11 cellular contexts compared by ENCODE assay signal in the genomic region with DNA sequence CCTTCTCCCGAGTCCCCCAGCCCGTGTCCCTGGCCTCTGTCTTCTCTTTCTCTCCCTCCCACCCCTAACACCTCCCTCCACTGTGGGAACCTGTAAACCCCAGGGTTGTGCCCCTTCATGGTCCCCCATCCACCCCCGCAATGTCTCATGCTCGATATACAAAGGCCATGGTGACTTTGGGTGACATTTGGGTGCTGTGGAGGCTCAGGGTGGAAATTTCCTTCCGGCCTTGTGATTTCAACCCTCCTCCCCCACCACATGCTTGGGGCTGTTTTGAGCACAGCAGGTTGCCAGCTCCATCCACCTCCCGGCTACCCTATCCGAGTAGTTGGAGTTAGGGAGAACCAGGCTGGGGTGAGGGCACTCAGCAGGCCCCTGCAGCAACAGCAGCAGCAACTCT. TPM values are rescaled to one million over a fixed set of nuclear protein-coding genes. Genes with fewer than 3 reads are reported as not detected.
A peak's percentile ranks its signal among the peaks of the same experiment; 100 is the strongest.
DNase-seq lines count a peak whose midpoint lies in the region; ATAC-seq and TF ChIP-seq lines count a peak whose summit lies in the region.
"Had no signal": no experiment of that assay in that cellular context is flagged by ENCODE, and none has a peak within 500 bp of the region (broad histone marks: within the 10 kb centered on the region; RNA-seq: fewer than 3 reads in every experiment).

No MANE protein-coding gene starts in this region.

- no peaks in the 10 kb centered on the region for H3K9me2 ChIP-seq in hepatocyte (replicated peaks; ENCODE audit: insufficient read depth)

- no peaks in the 10 kb centered on the region for H3K79me2 ChIP-seq in neural progenitor cell (ENCODE audit: low read depth)
- H3K79me2 ChIP-seq in hepatocyte, result no peaks in the 10 kb centered on the region

- peak overlapping the region; percentile 19 for H3K4me3 Mint-ChIP-seq in activated T-cell treated with anti-CD3 and anti-CD28 coated beads, Interleukin-2, amount 50 U/mL, for 4 hours
- H3K4me3 Mint-ChIP-seq in neural progenitor cell, result no peak overlapping the region

- H3K27me3 ChIP-seq in neural progenitor cell (no peaks in the 10 kb centered on the region), hepatocyte (no peaks in the 10 kb centered on the region)

- H3K4me1 ChIP-seq in neural progenitor cell, result no peaks in the 10 kb centered on the region
- no peaks in the 10 kb centered on the region for H3K4me1 ChIP-seq in hepatocyte (ENCODE audit: insufficient read depth)

- H2AFZ ChIP-seq in neural progenitor cell (replicated peaks), result peak overlapping the region; percentile 57
- H2AFZ ChIP-seq in hepatocyte, result no peak overlapping the region

- H3K4me3 ChIP-seq in neural progenitor cell (no peak overlapping the region), hepatocyte (no peak overlapping the region)
- H3K4me3 ChIP-seq: coronary artery had no signal

- no peaks in the 10 kb centered on the region for H3K36me3 ChIP-seq in neural progenitor cell
- H3K36me3 ChIP-seq in hepatocyte (replicated peaks; ENCODE audit: insufficient read depth, low read depth), result no peaks in the 10 kb centered on the region

- H3K27ac Mint-ChIP-seq in neural progenitor cell, result no peak overlapping the region

- peaks cover 53% of the 10 kb centered on the region for H3K4me1 Mint-ChIP-seq in activated T-cell treated with anti-CD3 and anti-CD28 coated beads, Interleukin-2, amount 50 U/mL, for 4 hours (ENCODE audit: low read depth)
- peaks cover 31% of the 10 kb centered on the region for H3K4me1 Mint-ChIP-seq in neural progenitor cell

- H4K20me1 ChIP-seq in neural progenitor cell (ENCODE audit: low read depth) (no peaks in the 10 kb centered on the region), hepatocyte (ENCODE audit: insufficient read depth, poor library complexity, severe bottlenecking) (no peaks in the 10 kb centered on the region)

- H3K4me2 ChIP-seq in neural progenitor cell, result no peak overlapping the region
- H3K4me2 ChIP-seq in hepatocyte, result no peak overlapping the region

- H3F3A ChIP-seq in neural progenitor cell (ENCODE audit: low read depth), result no peaks in the 10 kb centered on the region

- no peaks in the 10 kb centered on the region for H3K9me3 Mint-ChIP-seq in activated T-cell treated with anti-CD3 and anti-CD28 coated beads, Interleukin-2, amount 50 U/mL, for 4 hours
- no peaks in the 10 kb centered on the region for H3K9me3 Mint-ChIP-seq in neural progenitor cell

- peak; percentile 69 to 70 for ATAC-seq in activated T-cell treated with anti-CD3 and anti-CD28 coated beads, Interleukin-2, amount 50 U/mL, for 4 hours
- no peak for ATAC-seq in Right ventricle myocardium inferior

- no peak overlapping the region for H3K9ac ChIP-seq in neural progenitor cell

- intact Hi-C loops in Right ventricle myocardium inferior (cut with DNase I), result no loop called here

- TF ChIP-seq CTCF in neural progenitor cell (IDR thresholded peaks at IDR 0.05), result no peak
- no peak for TF ChIP-seq CTCF in hepatocyte (IDR thresholded peaks at IDR 0.05; ENCODE audit: poor library complexity)

- H3K27me3 Mint-ChIP-seq in activated T-cell treated with anti-CD3 and anti-CD28 coated beads, Interleukin-2, amount 50 U/mL, for 4 hours (ENCODE audit: low read depth), result no peaks in the 10 kb centered on the region
- peaks cover 10% of the 10 kb centered on the region for H3K27me3 Mint-ChIP-seq in neural progenitor cell (ENCODE audit: insufficient read depth, low read depth)

- H3K27ac ChIP-seq in neural progenitor cell, result no peak overlapping the region
- H3K27ac ChIP-seq in hepatocyte, result no peak overlapping the region
- H3K27ac ChIP-seq: 22Rv1, coronary artery had no signal

- H3K9me3 ChIP-seq in neural progenitor cell (ENCODE audit: low read depth), result no peaks in the 10 kb centered on the region
- no peaks in the 10 kb centered on the region for H3K9me3 ChIP-seq in hepatocyte (ENCODE audit: low read depth)

- peak; percentile 15 for DNase-seq in activated CD4-positive, CD25-positive, alpha-beta regulatory T cell treated with anti-CD3 and anti-CD28 coated beads, Interleukin-2, amount 50 U/mL, for 16 hours (ENCODE audit: low read depth, low spot score)
- DNase-seq in activated CD4-positive, CD25-positive, alpha-beta regulatory T cell treated with anti-CD3 and anti-CD28 coated beads, Interleukin-2, amount 50 U/mL, for 72 hours, result no peak
- DNase-seq in activated T-cell treated with anti-CD3 and anti-CD28 coated beads, Interleukin-2, amount 50 U/mL, for 4 hours, result peak; percentile 65
- DNase-seq in neural progenitor cell (ENCODE audit: low spot score), result no peak
- peak; percentile 60 for DNase-seq in stimulated activated naive CD4-positive, alpha-beta T cell treated with Interleukin-2 at 50 U/mL for 16 hours (lab: John Stamatoyannopoulos, UW)
- DNase-seq in Right ventricle myocardium inferior (ENCODE audit: missing footprints), result no peak
- no peak for DNase-seq in hepatocyte (ENCODE audit: low spot score)
- no peak for DNase-seq in inferior parietal cortex (ENCODE audit: extremely low spot score)

- H3K36me3 Mint-ChIP-seq in activated T-cell treated with anti-CD3 and anti-CD28 coated beads, Interleukin-2, amount 50 U/mL, for 4 hours (ENCODE audit: insufficient read depth), result peaks cover 34% of the 10 kb centered on the region
- no peaks in the 10 kb centered on the region for H3K36me3 Mint-ChIP-seq in neural progenitor cell

- WGBS in hepatocyte (ENCODE audit: low lambda C conversion rate, missing lambda C conversion rate), result 74% methylated on average over 4 of the region's 7 CpGs

RNA-seq across cellular contexts. Expression of a gene that starts 25.7 kb away (rescaled TPM):
- 10 to 100 TPM; 24.0 to 26.6 (median 26.5) TPM for total RNA-seq in activated T-cell treated with anti-CD3 and anti-CD28 coated beads, Interleukin-2, amount 50 U/mL, for 4 hours
- total RNA-seq in neural progenitor cell (ENCODE audit: low replicate concordance), result 15.1 and 16.4 TPM in 2 replicates
- 105 TPM for total RNA-seq in Right ventricle myocardium inferior
- 32.2 and 32.8 TPM in 2 replicates for total RNA-seq in hepatocyte
- 7.3 and 10.7 TPM in 2 replicates for polyA plus RNA-seq in hepatocyte

RNA-seq across cellular contexts. Expression of a gene that starts 37.3 kb away (rescaled TPM):
- total RNA-seq in activated T-cell treated with anti-CD3 and anti-CD28 coated beads, Interleukin-2, amount 50 U/mL, for 4 hours, result 100 to 1,000 TPM; 218 to 255 (median 229) TPM
- total RNA-seq in neural progenitor cell (ENCODE audit: low replicate concordance) (0.04 and 0.22 TPM in 2 replicates), Right ventricle myocardium inferior (19.0 TPM), hepatocyte (4.1 and 13.4 TPM in 2 replicates)
- polyA plus RNA-seq in hepatocyte, result 3.0 and 4.3 TPM in 2 replicates
- total RNA-seq: RPMI7951 had no signal

Comparison
In these comparisons a context has a peak if more than half of its experiments do, and no peak if none do; other contexts are left out.
1. DNase-seq: peak in activated CD4-positive, CD25-positive, alpha-beta regulatory T cell treated with anti-CD3 and anti-CD28 coated beads, Interleukin-2, amount 50 U/mL, for 16 hours (single experiment), activated T-cell treated with anti-CD3 and anti-CD28 coated beads, Interleukin-2, amount 50 U/mL, for 4 hours (single experiment) and stimulated activated naive CD4-positive, alpha-beta T cell treated with Interleukin-2 at 50 U/mL for 16 hours (single experiment); none in activated CD4-positive, CD25-positive, alpha-beta regulatory T cell treated with anti-CD3 and anti-CD28 coated beads, Interleukin-2, amount 50 U/mL, for 72 hours (single experiment), neural progenitor cell (single experiment), Right ventricle myocardium inferior (single experiment), hepatocyte (single experiment) and inferior parietal cortex (single experiment).